10 cellular contexts compared by ENCODE assay signal in genomic region chr17:18474754-18475153, GRCh38. TPM values are rescaled to one million over a fixed set of nuclear protein-coding genes. Genes with fewer than 3 reads are reported as not detected.
DNase-seq lines count a peak whose midpoint lies in the region; ATAC-seq and TF ChIP-seq lines count a peak whose summit lies in the region.
"Not testable (repeated sequence)": the region's sequence is repeated elsewhere in the genome, so short reads cannot be mapped to it uniquely, and the experiment has no call there.
"Had no signal": no experiment of that assay in that cellular context is flagged by ENCODE, and none has a peak within 500 bp of the region (broad histone marks: within the 10 kb centered on the region; RNA-seq: fewer than 3 reads in every experiment).

No MANE protein-coding gene starts in this region.

- DNase-seq in AG10803 (ENCODE audit: low read depth) (peak; percentile 12), NCI-H460 (ENCODE audit: extremely low read depth, low read depth) (peak; percentile 3), SK-MEL-5 (ENCODE audit: low read depth, low spot score) (peak; percentile 84), mammary epithelial cell (peak; percentile 12), mesendoderm (peak; percentile 30)

- not testable (repeated sequence) for H2BK15ac ChIP-seq in mesendoderm (replicated peaks; ENCODE audit: low read depth)

- H3K9ac ChIP-seq in mammary epithelial cell (ENCODE audit: insufficient read depth, low read length); mesendoderm (ENCODE audit: low read length): not testable (repeated sequence)

- not testable (repeated sequence) for H3K9me3 ChIP-seq in mammary epithelial cell (replicated peaks; ENCODE audit: insufficient read depth, low read length)

- H3K27ac ChIP-seq in mammary epithelial cell (ENCODE audit: insufficient read depth, low read depth, low read length); mesendoderm (ENCODE audit: low read depth, low read length): not testable (repeated sequence)

- BruUV-seq in mammary epithelial cell (replicated peaks; lab: Mats Ljungman, UMichigan) = not testable (repeated sequence)

- not testable (repeated sequence) for TF ChIP-seq CTCF in AG10803 (conservative IDR thresholded peaks at IDR 0.05; ENCODE audit: low read length); mammary epithelial cell (conservative IDR thresholded peaks at IDR 0.05 in 1 of 2, IDR thresholded peaks at IDR 0.05 in 1 of 2; ENCODE audit: extremely low read depth in 1 of 2, insufficient read depth in 1 of 2, low read depth in 1 of 2, low read length in 2 of 2)

- in situ Hi-C loops in SK-MEL-5 (cut with HindIII; ENCODE audit: low pct_unique_long_range_greater_than_20kb, low sequenced_read_pairs); mammary epithelial cell (cut with MboI; ENCODE audit: low sequenced_read_pairs in 2 of 2): not testable (repeated sequence)

- ATAC-seq in GM18498 (IDR thresholded peaks at IDR 0.05; ENCODE audit: unreplicated experiment) (peak; percentile 41), HG03442 (IDR thresholded peaks at IDR 0.05; ENCODE audit: unreplicated experiment) (peak; percentile 37)

- not testable (repeated sequence) for H4K20me1 ChIP-seq in mammary epithelial cell (ENCODE audit: insufficient read depth, low read length)

- not testable (repeated sequence) for H3K4ac ChIP-seq in mesendoderm (ENCODE audit: low read depth, low read length)

- not testable (repeated sequence) for H4K5ac ChIP-seq in mesendoderm (ENCODE audit: low read length)

- dilution Hi-C loops in mammary epithelial cell (cut with HindIII; ENCODE audit: low sequenced_read_pairs) = not testable (repeated sequence)

- not testable (repeated sequence) for H2BK5ac ChIP-seq in mesendoderm (ENCODE audit: low read length)

- not testable (repeated sequence) for H2BK120ac ChIP-seq in mesendoderm (ENCODE audit: low read depth, low read length)

- CTCF ChIA-PET in mammary epithelial cell (lab: Charles Lee; ENCODE audit: low non-redundant PET) = not testable (repeated sequence)

- not testable (repeated sequence) for H3K79me2 ChIP-seq in mammary epithelial cell (ENCODE audit: insufficient read depth, low read length); mesendoderm (ENCODE audit: control insufficient read depth, insufficient read depth, low read length)

- not testable (repeated sequence) for H2AK5ac ChIP-seq in mesendoderm (ENCODE audit: low read length)

- H3K4me1 ChIP-seq in mammary epithelial cell (ENCODE audit: insufficient read depth, low read length); mesendoderm (ENCODE audit: control insufficient read depth, low read depth, low read length): not testable (repeated sequence)

- not testable (repeated sequence) for H3K4me3 ChIP-seq in AG10803 (ENCODE audit: low read length); mammary epithelial cell (replicated peaks in 1 of 3; ENCODE audit: insufficient read depth in 1 of 3, low read depth in 2 of 3, low read length in 3 of 3); mesendoderm (ENCODE audit: low read length)

- intact Hi-C loops in mammary epithelial cell (cut with micrococcal nuclease) = not testable (repeated sequence)

- H3K27me3 ChIP-seq in mammary epithelial cell (ENCODE audit: insufficient read depth, low read length); mesendoderm (ENCODE audit: insufficient read depth, low read length, poor library complexity): not testable (repeated sequence)

- H3K56ac ChIP-seq in mesendoderm (ENCODE audit: low read length) = not testable (repeated sequence)

- not testable (repeated sequence) for H4K8ac ChIP-seq in mesendoderm (ENCODE audit: low read depth, low read length)

- not testable (repeated sequence) for H2AFZ ChIP-seq in mammary epithelial cell (ENCODE audit: low read depth, low read length)

- no CpG with 5 or more reads among the region's 7 CpGs for WGBS in mammary epithelial cell (ENCODE audit: low coverage, missing lambda C conversion rate)
- WGBS in mesendoderm (ENCODE audit: extremely low coverage, insufficient coverage, low lambda C conversion rate) = no CpG with 5 or more reads among the region's 7 CpGs

- H3K36me3 ChIP-seq in mammary epithelial cell (ENCODE audit: insufficient read depth, low read length); mesendoderm (ENCODE audit: control insufficient read depth, insufficient read depth, low read length): not testable (repeated sequence)

- H3K79me1 ChIP-seq in mesendoderm (ENCODE audit: low read length) = not testable (repeated sequence)

- not testable (repeated sequence) for H3K4me2 ChIP-seq in mammary epithelial cell (ENCODE audit: insufficient read depth, low read depth, low read length); mesendoderm (ENCODE audit: low read length)

- not testable (repeated sequence) for H3K23ac ChIP-seq in mesendoderm (ENCODE audit: low read length)

- H3K18ac ChIP-seq in mesendoderm (ENCODE audit: low read length) = not testable (repeated sequence)

RNA-seq across cellular contexts. Expression of gene LGALS9C, which starts 1.8 kb away (rescaled TPM):
- total RNA-seq in NCI-H460 (2014; rRNA removed; shearing (Covaris generic)) = 0.72 and 0.89 TPM in 2 replicates
- 1.4 and 1.9 TPM in 2 replicates for polyA plus RNA-seq in NCI-H460 (2014; cell fraction: nucleus; rRNA removed)
- total RNA-seq in SK-MEL-5 (2014; rRNA removed; shearing (Covaris generic)) = not detected in 2 replicates
- not detected in 2 replicates for polyA plus RNA-seq in SK-MEL-5 (2015; cell fraction: cytosol; rRNA removed)
- polyA plus RNA-seq in SK-MEL-5 (2015; cell fraction: nucleus; rRNA removed) = not detected in 2 replicates
- under 1 TPM in 1 of 2 donors, not detected in 1; under 0.01 TPM for total RNA-seq in mammary epithelial cell
- polyA plus RNA-seq in mammary epithelial cell = not detected
- not detected for polyA minus RNA-seq in mammary epithelial cell
- 0.24 TPM for polyA plus RNA-seq in mesendoderm (2013, experiment 1 of 2)
- polyA plus RNA-seq in mesendoderm (2013, experiment 2 of 2) = 0.35 TPM
- total RNA-seq: HepG2 had no signal
- polyA plus RNA-seq: A549, HepG2, SK-N-SH had no signal

Comparison
In these comparisons a context has a peak if more than half of its experiments do, and no peak if none do; other contexts are left out.
1. DNase-seq: peak in every context shown above with its lines; median percentile 84 in SK-MEL-5; 30 in mesendoderm; 12 in AG10803; 12 in mammary epithelial cell; 3 in NCI-H460.